Comparison of ENCODE assay signal across 13 cellular contexts in genomic region chr2:168470880-168471475, GRCh38. TPM values are rescaled to one million over a fixed set of nuclear protein-coding genes. Genes with fewer than 3 reads are reported as not detected.
DNase-seq lines count a peak whose midpoint lies in the region; ATAC-seq and TF ChIP-seq lines count a peak whose summit lies in the region.
"Had no signal": no experiment of that assay in that cellular context is flagged by ENCODE, and none has a peak within 500 bp of the region (broad histone marks: within the 10 kb centered on the region; RNA-seq: fewer than 3 reads in every experiment).

No MANE protein-coding gene starts in this region.

- no peak overlapping the region for H3K4ac ChIP-seq in mesendoderm (ENCODE audit: low read depth, low read length)

- no peak overlapping the region for H3K4me2 ChIP-seq in mesendoderm (ENCODE audit: low read length)

- no peak overlapping the region for H4K5ac ChIP-seq in mesendoderm (ENCODE audit: low read length)

- WGBS in mesendoderm (ENCODE audit: extremely low coverage, insufficient coverage, low lambda C conversion rate), result no CpG with 5 or more reads among the region's 3 CpGs

- no peak overlapping the region for H2BK5ac ChIP-seq in mesendoderm (ENCODE audit: low read length)

- peaks cover 12% of the 10 kb centered on the region for H3K4me1 ChIP-seq in mesendoderm (ENCODE audit: control insufficient read depth, low read depth, low read length)

- POLR2A ChIA-PET in RWPE1 (lab: Yijun Ruan, JAX; ENCODE audit: low non-redundant PET), result no interaction called here

- H3K18ac ChIP-seq in mesendoderm (ENCODE audit: low read length), result peak overlapping the region; percentile 34

- H3K79me1 ChIP-seq in mesendoderm (ENCODE audit: low read length), result peaks cover 13% of the 10 kb centered on the region

- H3K9ac ChIP-seq in mesendoderm (ENCODE audit: low read length), result no peak overlapping the region

- DNase-seq in HT-29 (ENCODE audit: low spot score) (peak; percentile 25), mesendoderm (peak; percentile 77), RWPE1 (ENCODE audit: low spot score) (no peak), NCI-H748 (lab: John Stamatoyannopoulos, UW; ENCODE audit: unreplicated experiment) (no peak), T-helper 9 cell (no peak)
- DNase-seq: activated CD8-positive, alpha-beta memory T cell treated with anti-CD3 and anti-CD28 coated beads, Interleukin-2, amount 10 ng/mL, durations not matched to agents 7 days and 5 days; foreskin fibroblast; GDM1; HFFc6; MG63 had no signal

- H3K23ac ChIP-seq in mesendoderm (ENCODE audit: low read length), result no peak overlapping the region

- ATAC-seq in GM18508 (IDR thresholded peaks at IDR 0.05; ENCODE audit: insufficient read depth, unreplicated experiment), result peak; percentile 29
- ATAC-seq in GM21423 (IDR thresholded peaks at IDR 0.05; ENCODE audit: unreplicated experiment), result peak; percentile 32
- ATAC-seq in GM19328 (IDR thresholded peaks at IDR 0.05; ENCODE audit: unreplicated experiment), result no peak
- ATAC-seq: activated CD8-positive, alpha-beta memory T cell treated with anti-CD3 and anti-CD28 coated beads, Interleukin-2, amount 10 ng/mL, durations not matched to agents 7 days and 5 days had no signal

- H4K8ac ChIP-seq in mesendoderm (ENCODE audit: low read depth, low read length), result no peak overlapping the region

- H3K4me3 ChIP-seq in mesendoderm (ENCODE audit: low read length), result no peak overlapping the region
- H3K4me3 ChIP-seq: MG63 had no signal

- no peak overlapping the region for H2AK5ac ChIP-seq in mesendoderm (ENCODE audit: low read length)

- CTCF ChIA-PET in RWPE1 (lab: Yijun Ruan, JAX), result no interaction called here

- H3K36me3 ChIP-seq in mesendoderm (ENCODE audit: control insufficient read depth, insufficient read depth, low read length), result no peaks in the 10 kb centered on the region
- H3K36me3 ChIP-seq: MG63 had no signal

- no peaks in the 10 kb centered on the region for H3K27me3 ChIP-seq in mesendoderm (ENCODE audit: insufficient read depth, low read length, poor library complexity)
- H3K27me3 ChIP-seq: MG63 had no signal

- H3K27ac ChIP-seq in mesendoderm (ENCODE audit: low read depth, low read length) (no peak overlapping the region), RWPE1 (no peak overlapping the region)

- no peak overlapping the region for H3K56ac ChIP-seq in mesendoderm (ENCODE audit: low read length)

- peaks cover 15% of the 10 kb centered on the region for H3K79me2 ChIP-seq in mesendoderm (ENCODE audit: control insufficient read depth, insufficient read depth, low read length)

- no peak for TF ChIP-seq CTCF in RWPE1 (conservative IDR thresholded peaks at IDR 0.05; ENCODE audit: low read depth)

- no peak overlapping the region for H2BK15ac ChIP-seq in mesendoderm (replicated peaks; ENCODE audit: low read depth)

- H2BK120ac ChIP-seq in mesendoderm (ENCODE audit: low read depth, low read length), result no peak overlapping the region

RNA-seq across cellular contexts. Expression of gene CERS6, which starts 14.9 kb away (rescaled TPM):
- 28.0 and 32.0 TPM in 2 replicates for total RNA-seq in HT-29 (2014; rRNA removed; shearing (Covaris generic))
- polyA plus RNA-seq in mesendoderm (2013, experiment 1 of 2), result 19.8 TPM
- 19.5 TPM for polyA plus RNA-seq in mesendoderm (2013, experiment 2 of 2)

Comparison
In these comparisons a context has a peak if more than half of its experiments do, and no peak if none do; other contexts are left out.
1. DNase-seq: peak in HT-29 (single experiment) and mesendoderm (single experiment); none in RWPE1 (single experiment), NCI-H748 (single experiment) and T-helper 9 cell (single experiment).